1 cellular context compared by ENCODE assay signal in genomic region chr3:18070944-18071343, GRCh38.
TF ChIP-seq lines count a peak whose summit lies in the region.

No MANE protein-coding gene starts in this region.

TF ChIP-seq in GM12878, 131 proteins besides CTCF, POLR2A, EP300 and RAD21:
- TF ChIP-seq HDAC6 (IDR thresholded peaks at IDR 0.05; ENCODE audit: unreplicated experiment) (no peak), IRF5 (IDR thresholded peaks at IDR 0.05; ENCODE audit: borderline replicate concordance) (no peak), WRNIP1 (IDR thresholded peaks at IDR 0.05; ENCODE audit: borderline replicate concordance, low read depth, low read length) (no peak), JUND (IDR thresholded peaks at IDR 0.05; ENCODE audit: low read depth, low read length) (no peak), ATF2 (IDR thresholded peaks at IDR 0.05; ENCODE audit: low read length) (no peak), USF1 (IDR thresholded peaks at IDR 0.05; ENCODE audit: borderline replicate concordance, extremely low read length, insufficient read depth, low read depth, low read length) (no peak), BCL11A (IDR thresholded peaks at IDR 0.05; ENCODE audit: low read depth, low read length) (no peak), PKNOX1 (IDR thresholded peaks at IDR 0.05) (no peak), RUNX3 (IDR thresholded peaks at IDR 0.05; ENCODE audit: low read length) (no peak), MTA2 (IDR thresholded peaks at IDR 0.05; ENCODE audit: low read depth) (peak; percentile 79), SRF (IDR thresholded peaks at IDR 0.05; ENCODE audit: low read depth in 2 of 2, low read length in 2 of 2) (no peak), ZNF592 (IDR thresholded peaks at IDR 0.05) (no peak), NR2C1 (IDR thresholded peaks at IDR 0.05) (no peak), NR2F1 (conservative IDR thresholded peaks at IDR 0.05) (0 out of 2 replicates have a peak, but pooled peaks have one; percentile 39), SMAD5 (IDR thresholded peaks at IDR 0.05; ENCODE audit: low read depth) (no peak), MEF2B (IDR thresholded peaks at IDR 0.05; ENCODE audit: partially characterized antibody, poor library complexity, severe bottlenecking) (no peak), HDAC2 (IDR thresholded peaks at IDR 0.05) (no peak), RELB (IDR thresholded peaks at IDR 0.05; ENCODE audit: low read depth) (peak; percentile 25; the same call in 1 of the 2 replicates), KAT2A (conservative IDR thresholded peaks at IDR 0.05; ENCODE audit: control insufficient read depth, low read depth, low read length) (no peak), RB1 (IDR thresholded peaks at IDR 0.05; ENCODE audit: borderline replicate concordance) (no peak), DPF2 (IDR thresholded peaks at IDR 0.05) (no peak), ZBTB33 (IDR thresholded peaks at IDR 0.05) (no peak), MAX (IDR thresholded peaks at IDR 0.05; ENCODE audit: low read depth, low read length) (no peak), ZNF217 (IDR thresholded peaks at IDR 0.05) (no peak), HDGF (IDR thresholded peaks at IDR 0.05) (no peak), E2F4 (IDR thresholded peaks at IDR 0.05; ENCODE audit: low read depth, low read length) (no peak), CHD2 (IDR thresholded peaks at IDR 0.05; ENCODE audit: borderline replicate concordance, low read depth, low read length) (no peak), NKRF (conservative IDR thresholded peaks at IDR 0.05) (no peak), BRCA1 (IDR thresholded peaks at IDR 0.05; ENCODE audit: low read depth, low read length) (no peak), ATF7 (IDR thresholded peaks at IDR 0.05; ENCODE audit: low read depth) (peak; percentile 63), ZNF207 (IDR thresholded peaks at IDR 0.05; ENCODE audit: borderline replicate concordance) (no peak), ASH2L (IDR thresholded peaks at IDR 0.05; ENCODE audit: borderline replicate concordance, low read depth) (no peak), BMI1 (IDR thresholded peaks at IDR 0.05; ENCODE audit: borderline replicate concordance) (0 out of 2 replicates have a peak, but pooled peaks have one; percentile 28), CHD1 (IDR thresholded peaks at IDR 0.05; ENCODE audit: low read depth, low read length) (no peak), CBX5 (IDR thresholded peaks at IDR 0.05; ENCODE audit: low read depth) (no peak)
